3 cellular contexts compared by ENCODE assay signal in the genomic region with DNA sequence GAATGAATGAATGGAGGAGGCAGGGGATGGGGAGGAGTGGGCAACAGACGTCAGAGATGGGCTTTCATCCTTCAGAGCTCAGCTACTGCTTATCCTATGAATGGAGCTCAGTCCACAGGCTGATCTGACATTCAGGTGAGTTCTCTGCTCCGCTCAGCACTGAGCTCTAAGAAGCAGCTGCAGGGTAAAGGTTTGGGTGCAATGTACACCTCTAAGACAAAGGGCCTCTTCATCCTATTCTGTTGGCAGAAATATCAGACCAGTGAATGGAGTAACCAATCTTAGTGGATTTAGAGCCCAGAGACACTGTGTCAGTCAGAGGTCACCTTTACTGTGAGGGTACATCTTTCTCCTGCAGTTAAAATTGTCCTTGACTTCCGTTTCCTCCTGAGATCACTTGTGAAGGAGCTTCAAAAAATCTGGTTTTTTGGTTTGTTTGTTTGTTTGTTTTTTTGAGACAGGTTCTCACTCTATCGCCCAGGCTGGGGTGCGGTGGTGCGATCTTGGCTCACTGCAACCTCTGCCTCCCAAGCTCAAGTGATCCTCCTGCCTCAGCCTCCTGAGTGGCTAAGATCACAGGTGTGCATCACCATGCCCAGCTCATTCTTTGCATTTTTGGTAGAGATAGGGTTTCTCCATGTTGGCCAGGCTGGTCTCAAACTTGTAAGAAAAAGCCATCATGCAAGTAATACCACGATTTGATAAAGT.
TF ChIP-seq lines count a peak whose summit lies in the region.

No MANE protein-coding gene starts in this region.

TF ChIP-seq in HepG2, 621 proteins besides CTCF, POLR2A, EP300 and RAD21:
- no peak for TF ChIP-seq KLF6 (CRISPR knock-in tag; IDR thresholded peaks at IDR 0.05)
- TF ChIP-seq NR2C2 (CRISPR knock-in tag; IDR thresholded peaks at IDR 0.05; ENCODE audit: borderline replicate concordance): no peak
- no peak for TF ChIP-seq ZNF572 (CRISPR knock-in tag; IDR thresholded peaks at IDR 0.05)
- TF ChIP-seq SOX6 (IDR thresholded peaks at IDR 0.05): no peak
- TF ChIP-seq SOX6 (CRISPR knock-in tag; IDR thresholded peaks at IDR 0.05): peak; percentile 30; the same call in 1 of the 2 replicates
- TF ChIP-seq HNF4G (IDR thresholded peaks at IDR 0.05; ENCODE audit: borderline replicate concordance, low read depth, low read length): peak; percentile 55; the same call in 1 of the 2 replicates
- no peak for TF ChIP-seq HNF4G (CRISPR knock-in tag; IDR thresholded peaks at IDR 0.05; ENCODE audit: borderline replicate concordance, low read depth)
- no peak for TF ChIP-seq EHMT2 (IDR thresholded peaks at IDR 0.05; ENCODE audit: borderline replicate concordance, low read depth, low read length)
- peak; percentile 69; the same call in 1 of the 2 replicates for TF ChIP-seq ZNF292 (CRISPR knock-in tag; IDR thresholded peaks at IDR 0.05; ENCODE audit: borderline replicate concordance, low read depth)
- TF ChIP-seq TBP (CRISPR knock-in tag; IDR thresholded peaks at IDR 0.05): no peak
- peak; percentile 53; the same call in 1 of the 2 replicates for TF ChIP-seq SOX5 (CRISPR knock-in tag; IDR thresholded peaks at IDR 0.05; ENCODE audit: borderline replicate concordance)
- no peak for TF ChIP-seq ZNF136 (CRISPR knock-in tag; IDR thresholded peaks at IDR 0.05; ENCODE audit: low read depth)
- no peak for TF ChIP-seq MEIS2 (CRISPR knock-in tag; IDR thresholded peaks at IDR 0.05)
- TF ChIP-seq, protein P1, sequence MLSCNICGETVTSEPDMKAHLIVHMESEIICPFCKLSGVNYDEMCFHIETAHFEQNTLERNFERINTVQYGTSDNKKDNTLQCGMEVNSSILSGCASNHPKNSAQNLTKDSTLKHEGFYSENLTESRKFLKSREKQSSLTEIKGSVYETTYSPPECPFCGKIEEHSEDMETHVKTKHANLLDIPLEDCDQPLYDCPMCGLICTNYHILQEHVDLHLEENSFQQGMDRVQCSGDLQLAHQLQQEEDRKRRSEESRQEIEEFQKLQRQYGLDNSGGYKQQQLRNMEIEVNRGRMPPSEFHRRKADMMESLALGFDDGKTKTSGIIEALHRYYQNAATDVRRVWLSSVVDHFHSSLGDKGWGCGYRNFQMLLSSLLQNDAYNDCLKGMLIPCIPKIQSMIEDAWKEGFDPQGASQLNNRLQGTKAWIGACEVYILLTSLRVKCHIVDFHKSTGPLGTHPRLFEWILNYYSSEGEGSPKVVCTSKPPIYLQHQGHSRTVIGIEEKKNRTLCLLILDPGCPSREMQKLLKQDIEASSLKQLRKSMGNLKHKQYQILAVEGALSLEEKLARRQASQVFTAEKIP (CRISPR knock-in tag; IDR thresholded peaks at IDR 0.05; ENCODE audit: borderline replicate concordance): no peak
- TF ChIP-seq ZNF761 (CRISPR knock-in tag; conservative IDR thresholded peaks at IDR 0.05): no peak
- no peak for TF ChIP-seq ATRX (CRISPR knock-in tag; IDR thresholded peaks at IDR 0.05; ENCODE audit: borderline replicate concordance)
- TF ChIP-seq YY1 (IDR thresholded peaks at IDR 0.05; ENCODE audit: insufficient read depth, insufficient replicate concordance, low read depth, low read length): no peak
- TF ChIP-seq ZNF44 (CRISPR knock-in tag; IDR thresholded peaks at IDR 0.05): no peak
- no peak for TF ChIP-seq SOX13 (IDR thresholded peaks at IDR 0.05)
- peak in 1 of 2 experiments; percentile 41; a peak in 1 of 4 replicates for TF ChIP-seq SOX13 (CRISPR knock-in tag; conservative IDR thresholded peaks at IDR 0.05 in 1 of 2, IDR thresholded peaks at IDR 0.05 in 1 of 2)
- peak; percentile 48 for TF ChIP-seq HNF4A (CRISPR knock-in tag; IDR thresholded peaks at IDR 0.05)
- TF ChIP-seq IRX3 (CRISPR knock-in tag; IDR thresholded peaks at IDR 0.05; ENCODE audit: borderline replicate concordance, low read depth): no peak
- no peak for TF ChIP-seq ERF (CRISPR knock-in tag; IDR thresholded peaks at IDR 0.05)
- TF ChIP-seq U2AF1 (optimal IDR thresholded peaks at IDR 0.05; ENCODE audit: low read depth, low read length): no peak

TF ChIP-seq in HEK293, 187 proteins besides CTCF, POLR2A, EP300 and RAD21:
- TF ChIP-seq ZNF776 (tag by site-specific recombination; IDR thresholded peaks at IDR 0.05; ENCODE audit: borderline replicate concordance) (no peak), ZNF335 (tag by site-specific recombination; conservative IDR thresholded peaks at IDR 0.05) (peak; percentile 57; the same call in 1 of the 2 replicates)

TF ChIP-seq in GM12878, 131 proteins besides CTCF, POLR2A, EP300 and RAD21:
- TF ChIP-seq NBN (IDR thresholded peaks at IDR 0.05) (no peak), SUPT20H (IDR thresholded peaks at IDR 0.05; ENCODE audit: borderline replicate concordance, control insufficient read depth, low read depth, low read length) (no peak), ZSCAN29 (IDR thresholded peaks at IDR 0.05) (no peak), YBX1 (IDR thresholded peaks at IDR 0.05) (no peak)
- TF ChIP-seq, protein P2, sequence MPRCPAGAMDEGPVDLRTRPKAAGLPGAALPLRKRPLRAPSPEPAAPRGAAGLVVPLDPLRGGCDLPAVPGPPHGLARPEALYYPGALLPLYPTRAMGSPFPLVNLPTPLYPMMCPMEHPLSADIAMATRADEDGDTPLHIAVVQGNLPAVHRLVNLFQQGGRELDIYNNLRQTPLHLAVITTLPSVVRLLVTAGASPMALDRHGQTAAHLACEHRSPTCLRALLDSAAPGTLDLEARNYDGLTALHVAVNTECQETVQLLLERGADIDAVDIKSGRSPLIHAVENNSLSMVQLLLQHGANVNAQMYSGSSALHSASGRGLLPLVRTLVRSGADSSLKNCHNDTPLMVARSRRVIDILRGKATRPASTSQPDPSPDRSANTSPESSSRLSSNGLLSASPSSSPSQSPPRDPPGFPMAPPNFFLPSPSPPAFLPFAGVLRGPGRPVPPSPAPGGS (IDR thresholded peaks at IDR 0.05; ENCODE audit: borderline replicate concordance, insufficient read depth, low read depth, low read length, poor library complexity, severe bottlenecking): peak; percentile 57
